ENCODE assay signal across 1 cellular context in the genomic region with DNA sequence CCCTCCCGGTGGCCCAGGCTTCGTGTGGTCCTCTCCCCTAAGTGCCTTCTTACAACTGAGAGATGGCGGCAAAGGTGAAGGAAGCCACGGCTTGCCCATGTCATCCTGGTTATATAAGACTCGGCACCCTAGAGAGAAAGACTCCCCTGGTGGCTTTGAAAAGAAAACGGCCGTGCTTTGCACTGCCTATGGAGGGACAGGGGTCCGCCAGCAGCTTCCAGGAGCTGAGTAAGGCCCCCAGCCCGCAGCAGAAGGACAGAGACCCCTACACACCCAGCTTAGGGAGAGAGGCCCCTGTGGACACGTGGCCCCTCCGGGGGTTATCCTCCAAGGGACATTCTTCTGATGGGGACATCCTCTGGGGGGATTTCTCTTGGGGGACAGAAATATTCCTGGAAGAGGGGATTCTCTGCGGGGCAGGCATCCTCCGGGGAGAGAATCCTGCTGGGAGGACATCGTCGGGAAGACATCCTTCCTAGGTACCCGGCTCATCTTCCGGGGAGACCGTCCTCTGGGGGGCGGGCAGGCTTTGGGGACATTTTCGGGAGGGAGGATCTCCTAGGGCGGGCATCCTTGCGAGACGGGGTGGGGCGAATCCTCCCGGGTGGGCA.
TF ChIP-seq lines count a peak whose summit lies in the region.

No MANE protein-coding gene starts in this region.

TF ChIP-seq in HepG2, 621 proteins besides CTCF, POLR2A, EP300 and RAD21 (continued from another document and continues in another):
- TF ChIP-seq, protein P1, sequence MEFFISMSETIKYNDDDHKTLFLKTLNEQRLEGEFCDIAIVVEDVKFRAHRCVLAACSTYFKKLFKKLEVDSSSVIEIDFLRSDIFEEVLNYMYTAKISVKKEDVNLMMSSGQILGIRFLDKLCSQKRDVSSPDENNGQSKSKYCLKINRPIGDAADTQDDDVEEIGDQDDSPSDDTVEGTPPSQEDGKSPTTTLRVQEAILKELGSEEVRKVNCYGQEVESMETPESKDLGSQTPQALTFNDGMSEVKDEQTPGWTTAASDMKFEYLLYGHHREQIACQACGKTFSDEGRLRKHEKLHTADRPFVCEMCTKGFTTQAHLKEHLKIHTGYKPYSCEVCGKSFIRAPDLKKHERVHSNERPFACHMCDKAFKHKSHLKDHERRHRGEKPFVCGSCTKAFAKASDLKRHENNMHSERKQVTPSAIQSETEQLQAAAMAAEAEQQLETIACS (CRISPR knock-in tag; IDR thresholded peaks at IDR 0.05) = no peak
- TF ChIP-seq, protein P2, sequence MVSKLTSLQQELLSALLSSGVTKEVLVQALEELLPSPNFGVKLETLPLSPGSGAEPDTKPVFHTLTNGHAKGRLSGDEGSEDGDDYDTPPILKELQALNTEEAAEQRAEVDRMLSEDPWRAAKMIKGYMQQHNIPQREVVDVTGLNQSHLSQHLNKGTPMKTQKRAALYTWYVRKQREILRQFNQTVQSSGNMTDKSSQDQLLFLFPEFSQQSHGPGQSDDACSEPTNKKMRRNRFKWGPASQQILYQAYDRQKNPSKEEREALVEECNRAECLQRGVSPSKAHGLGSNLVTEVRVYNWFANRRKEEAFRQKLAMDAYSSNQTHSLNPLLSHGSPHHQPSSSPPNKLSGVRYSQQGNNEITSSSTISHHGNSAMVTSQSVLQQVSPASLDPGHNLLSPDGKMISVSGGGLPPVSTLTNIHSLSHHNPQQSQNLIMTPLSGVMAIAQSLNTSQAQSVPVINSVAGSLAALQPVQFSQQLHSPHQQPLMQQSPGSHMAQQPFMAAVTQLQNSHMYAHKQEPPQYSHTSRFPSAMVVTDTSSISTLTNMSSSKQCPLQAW (CRISPR knock-in tag; IDR thresholded peaks at IDR 0.05) = peak; percentile 55; the same call in 1 of the 2 replicates
- TF ChIP-seq HES4 (CRISPR knock-in tag; IDR thresholded peaks at IDR 0.05; ENCODE audit: borderline replicate concordance) (no peak), CREM (IDR thresholded peaks at IDR 0.05) (no peak), CREM (CRISPR knock-in tag; IDR thresholded peaks at IDR 0.05) (no peak), ZNF180 (CRISPR knock-in tag; IDR thresholded peaks at IDR 0.05; ENCODE audit: borderline replicate concordance, low read depth) (no peak), ZNF598 (CRISPR knock-in tag; IDR thresholded peaks at IDR 0.05; ENCODE audit: borderline replicate concordance) (peak; percentile 69; the same call in 1 of the 2 replicates), ZKSCAN5 (CRISPR knock-in tag; IDR thresholded peaks at IDR 0.05) (no peak), RARG (CRISPR knock-in tag; IDR thresholded peaks at IDR 0.05; ENCODE audit: low read depth) (no peak), ZSCAN25 (CRISPR knock-in tag; IDR thresholded peaks at IDR 0.05) (peak; percentile 51; the same call in 1 of the 2 replicates), U2AF2 (IDR thresholded peaks at IDR 0.05; ENCODE audit: low read depth, low read length) (no peak), CHCHD3 (CRISPR knock-in tag; IDR thresholded peaks at IDR 0.05) (no peak), ZNF260 (CRISPR knock-in tag; IDR thresholded peaks at IDR 0.05; ENCODE audit: borderline replicate concordance, low read depth) (no peak), SP5 (CRISPR knock-in tag; IDR thresholded peaks at IDR 0.05; ENCODE audit: borderline replicate concordance, low read depth) (no peak), TAF15 (IDR thresholded peaks at IDR 0.05; ENCODE audit: low read depth, low read length, poor library complexity, severe bottlenecking) (no peak), ZNF614 (CRISPR knock-in tag; IDR thresholded peaks at IDR 0.05; ENCODE audit: borderline replicate concordance) (no peak), TRIM24 (CRISPR knock-in tag; IDR thresholded peaks at IDR 0.05) (no peak), ZNF569 (CRISPR knock-in tag; IDR thresholded peaks at IDR 0.05; ENCODE audit: borderline replicate concordance) (no peak), KMT2B (CRISPR knock-in tag; IDR thresholded peaks at IDR 0.05) (no peak; the same call in 1 of the 2 replicates), ZBTB3 (CRISPR knock-in tag; IDR thresholded peaks at IDR 0.05; ENCODE audit: borderline replicate concordance, low read depth) (no peak), FOSL1 (CRISPR knock-in tag; IDR thresholded peaks at IDR 0.05; ENCODE audit: borderline replicate concordance) (no peak), NFKBIZ (CRISPR knock-in tag; IDR thresholded peaks at IDR 0.05) (no peak), KDM1A (CRISPR knock-in tag; IDR thresholded peaks at IDR 0.05) (no peak), KLF13 (CRISPR knock-in tag; IDR thresholded peaks at IDR 0.05) (no peak), HMG20A (CRISPR knock-in tag; IDR thresholded peaks at IDR 0.05; ENCODE audit: borderline replicate concordance) (no peak), MAF1 (CRISPR knock-in tag; IDR thresholded peaks at IDR 0.05; ENCODE audit: borderline replicate concordance) (no peak), JUND (CRISPR knock-in tag; IDR thresholded peaks at IDR 0.05) (no peak), PHF20 (CRISPR knock-in tag; IDR thresholded peaks at IDR 0.05) (no peak), PAF1 (CRISPR knock-in tag; IDR thresholded peaks at IDR 0.05) (no peak), FOXM1 (CRISPR knock-in tag; IDR thresholded peaks at IDR 0.05) (no peak), NFYB (CRISPR knock-in tag; IDR thresholded peaks at IDR 0.05) (0 out of 2 replicates have a peak, but pooled peaks have one; percentile 5), HNF4G (IDR thresholded peaks at IDR 0.05; ENCODE audit: borderline replicate concordance, low read depth, low read length) (no peak), HNF4G (CRISPR knock-in tag; IDR thresholded peaks at IDR 0.05; ENCODE audit: borderline replicate concordance, low read depth) (no peak), ZNF761 (CRISPR knock-in tag; conservative IDR thresholded peaks at IDR 0.05) (no peak), ARNTL (CRISPR knock-in tag; IDR thresholded peaks at IDR 0.05) (no peak), ZNF615 (CRISPR knock-in tag; IDR thresholded peaks at IDR 0.05; ENCODE audit: borderline replicate concordance) (no peak), ATF7-NPFF (CRISPR knock-in tag; IDR thresholded peaks at IDR 0.05; ENCODE audit: low read depth) (no peak), ZNF891 (CRISPR knock-in tag; IDR thresholded peaks at IDR 0.05) (no peak), ZNF34 (CRISPR knock-in tag; IDR thresholded peaks at IDR 0.05; ENCODE audit: borderline replicate concordance) (no peak), ZNF747 (CRISPR knock-in tag; IDR thresholded peaks at IDR 0.05; ENCODE audit: borderline replicate concordance) (no peak; the same call in 1 of the 2 replicates)
- TF ChIP-seq, protein P3, sequence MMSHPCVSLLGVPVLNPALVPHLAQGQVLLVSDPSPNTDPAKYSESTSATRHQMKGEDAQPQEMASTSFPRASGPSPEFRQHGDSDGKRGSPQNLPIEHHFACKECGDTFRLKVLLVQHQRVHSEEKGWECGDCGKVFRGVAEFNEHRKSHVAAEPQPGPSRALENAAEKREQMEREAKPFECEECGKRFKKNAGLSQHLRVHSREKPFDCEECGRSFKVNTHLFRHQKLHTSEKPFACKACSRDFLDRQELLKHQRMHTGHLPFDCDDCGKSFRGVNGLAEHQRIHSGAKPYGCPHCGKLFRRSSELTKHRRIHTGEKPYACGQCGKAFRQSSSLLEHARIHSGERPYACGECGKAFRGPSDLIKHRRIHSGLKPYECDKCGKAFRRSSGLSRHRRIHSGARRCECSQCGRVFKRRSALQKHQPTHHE (CRISPR knock-in tag; IDR thresholded peaks at IDR 0.05; ENCODE audit: borderline replicate concordance) = no peak
- TF ChIP-seq, protein P4, sequence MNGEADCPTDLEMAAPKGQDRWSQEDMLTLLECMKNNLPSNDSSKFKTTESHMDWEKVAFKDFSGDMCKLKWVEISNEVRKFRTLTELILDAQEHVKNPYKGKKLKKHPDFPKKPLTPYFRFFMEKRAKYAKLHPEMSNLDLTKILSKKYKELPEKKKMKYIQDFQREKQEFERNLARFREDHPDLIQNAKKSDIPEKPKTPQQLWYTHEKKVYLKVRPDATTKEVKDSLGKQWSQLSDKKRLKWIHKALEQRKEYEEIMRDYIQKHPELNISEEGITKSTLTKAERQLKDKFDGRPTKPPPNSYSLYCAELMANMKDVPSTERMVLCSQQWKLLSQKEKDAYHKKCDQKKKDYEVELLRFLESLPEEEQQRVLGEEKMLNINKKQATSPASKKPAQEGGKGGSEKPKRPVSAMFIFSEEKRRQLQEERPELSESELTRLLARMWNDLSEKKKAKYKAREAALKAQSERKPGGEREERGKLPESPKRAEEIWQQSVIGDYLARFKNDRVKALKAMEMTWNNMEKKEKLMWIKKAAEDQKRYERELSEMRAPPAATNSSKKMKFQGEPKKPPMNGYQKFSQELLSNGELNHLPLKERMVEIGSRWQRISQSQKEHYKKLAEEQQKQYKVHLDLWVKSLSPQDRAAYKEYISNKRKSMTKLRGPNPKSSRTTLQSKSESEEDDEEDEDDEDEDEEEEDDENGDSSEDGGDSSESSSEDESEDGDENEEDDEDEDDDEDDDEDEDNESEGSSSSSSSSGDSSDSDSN (CRISPR knock-in tag; IDR thresholded peaks at IDR 0.05) = peak; percentile 1; the same call in 1 of the 2 replicates
- TF ChIP-seq, protein P5, sequence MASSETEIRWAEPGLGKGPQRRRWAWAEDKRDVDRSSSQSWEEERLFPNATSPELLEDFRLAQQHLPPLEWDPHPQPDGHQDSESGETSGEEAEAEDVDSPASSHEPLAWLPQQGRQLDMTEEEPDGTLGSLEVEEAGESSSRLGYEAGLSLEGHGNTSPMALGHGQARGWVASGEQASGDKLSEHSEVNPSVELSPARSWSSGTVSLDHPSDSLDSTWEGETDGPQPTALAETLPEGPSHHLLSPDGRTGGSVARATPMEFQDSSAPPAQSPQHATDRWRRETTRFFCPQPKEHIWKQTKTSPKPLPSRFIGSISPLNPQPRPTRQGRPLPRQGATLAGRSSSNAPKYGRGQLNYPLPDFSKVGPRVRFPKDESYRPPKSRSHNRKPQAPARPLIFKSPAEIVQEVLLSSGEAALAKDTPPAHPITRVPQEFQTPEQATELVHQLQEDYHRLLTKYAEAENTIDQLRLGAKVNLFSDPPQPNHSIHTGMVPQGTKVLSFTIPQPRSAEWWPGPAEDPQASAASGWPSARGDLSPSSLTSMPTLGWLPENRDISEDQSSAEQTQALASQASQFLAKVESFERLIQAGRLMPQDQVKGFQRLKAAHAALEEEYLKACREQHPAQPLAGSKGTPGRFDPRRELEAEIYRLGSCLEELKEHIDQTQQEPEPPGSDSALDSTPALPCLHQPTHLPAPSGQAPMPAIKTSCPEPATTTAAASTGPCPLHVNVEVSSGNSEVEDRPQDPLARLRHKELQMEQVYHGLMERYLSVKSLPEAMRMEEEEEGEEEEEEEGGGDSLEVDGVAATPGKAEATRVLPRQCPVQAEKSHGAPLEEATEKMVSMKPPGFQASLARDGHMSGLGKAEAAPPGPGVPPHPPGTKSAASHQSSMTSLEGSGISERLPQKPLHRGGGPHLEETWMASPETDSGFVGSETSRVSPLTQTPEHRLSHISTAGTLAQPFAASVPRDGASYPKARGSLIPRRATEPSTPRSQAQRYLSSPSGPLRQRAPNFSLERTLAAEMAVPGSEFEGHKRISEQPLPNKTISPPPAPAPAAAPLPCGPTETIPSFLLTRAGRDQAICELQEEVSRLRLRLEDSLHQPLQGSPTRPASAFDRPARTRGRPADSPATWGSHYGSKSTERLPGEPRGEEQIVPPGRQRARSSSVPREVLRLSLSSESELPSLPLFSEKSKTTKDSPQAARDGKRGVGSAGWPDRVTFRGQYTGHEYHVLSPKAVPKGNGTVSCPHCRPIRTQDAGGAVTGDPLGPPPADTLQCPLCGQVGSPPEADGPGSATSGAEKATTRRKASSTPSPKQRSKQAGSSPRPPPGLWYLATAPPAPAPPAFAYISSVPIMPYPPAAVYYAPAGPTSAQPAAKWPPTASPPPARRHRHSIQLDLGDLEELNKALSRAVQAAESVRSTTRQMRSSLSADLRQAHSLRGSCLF (CRISPR knock-in tag; IDR thresholded peaks at IDR 0.05; ENCODE audit: borderline replicate concordance) = no peak
- TF ChIP-seq, protein P6, sequence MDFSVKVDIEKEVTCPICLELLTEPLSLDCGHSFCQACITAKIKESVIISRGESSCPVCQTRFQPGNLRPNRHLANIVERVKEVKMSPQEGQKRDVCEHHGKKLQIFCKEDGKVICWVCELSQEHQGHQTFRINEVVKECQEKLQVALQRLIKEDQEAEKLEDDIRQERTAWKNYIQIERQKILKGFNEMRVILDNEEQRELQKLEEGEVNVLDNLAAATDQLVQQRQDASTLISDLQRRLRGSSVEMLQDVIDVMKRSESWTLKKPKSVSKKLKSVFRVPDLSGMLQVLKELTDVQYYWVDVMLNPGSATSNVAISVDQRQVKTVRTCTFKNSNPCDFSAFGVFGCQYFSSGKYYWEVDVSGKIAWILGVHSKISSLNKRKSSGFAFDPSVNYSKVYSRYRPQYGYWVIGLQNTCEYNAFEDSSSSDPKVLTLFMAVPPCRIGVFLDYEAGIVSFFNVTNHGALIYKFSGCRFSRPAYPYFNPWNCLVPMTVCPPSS (IDR thresholded peaks at IDR 0.05) = no peak
- TF ChIP-seq, protein P7, sequence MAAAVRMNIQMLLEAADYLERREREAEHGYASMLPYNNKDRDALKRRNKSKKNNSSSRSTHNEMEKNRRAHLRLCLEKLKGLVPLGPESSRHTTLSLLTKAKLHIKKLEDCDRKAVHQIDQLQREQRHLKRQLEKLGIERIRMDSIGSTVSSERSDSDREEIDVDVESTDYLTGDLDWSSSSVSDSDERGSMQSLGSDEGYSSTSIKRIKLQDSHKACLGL (CRISPR knock-in tag; IDR thresholded peaks at IDR 0.05) = no peak
- TF ChIP-seq, protein P8, sequence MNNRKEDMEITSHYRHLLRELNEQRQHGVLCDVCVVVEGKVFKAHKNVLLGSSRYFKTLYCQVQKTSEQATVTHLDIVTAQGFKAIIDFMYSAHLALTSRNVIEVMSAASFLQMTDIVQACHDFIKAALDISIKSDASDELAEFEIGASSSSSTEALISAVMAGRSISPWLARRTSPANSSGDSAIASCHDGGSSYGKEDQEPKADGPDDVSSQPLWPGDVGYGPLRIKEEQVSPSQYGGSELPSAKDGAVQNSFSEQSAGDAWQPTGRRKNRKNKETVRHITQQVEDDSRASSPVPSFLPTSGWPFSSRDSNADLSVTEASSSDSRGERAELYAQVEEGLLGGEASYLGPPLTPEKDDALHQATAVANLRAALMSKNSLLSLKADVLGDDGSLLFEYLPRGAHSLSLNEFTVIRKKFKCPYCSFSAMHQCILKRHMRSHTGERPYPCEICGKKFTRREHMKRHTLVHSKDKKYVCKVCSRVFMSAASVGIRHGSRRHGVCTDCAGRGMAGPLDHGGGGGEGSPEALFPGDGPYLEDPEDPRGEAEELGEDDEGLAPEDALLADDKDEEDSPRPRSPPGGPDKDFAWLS (CRISPR knock-in tag; IDR thresholded peaks at IDR 0.05; ENCODE audit: borderline replicate concordance) = no peak
- TF ChIP-seq, protein P9, sequence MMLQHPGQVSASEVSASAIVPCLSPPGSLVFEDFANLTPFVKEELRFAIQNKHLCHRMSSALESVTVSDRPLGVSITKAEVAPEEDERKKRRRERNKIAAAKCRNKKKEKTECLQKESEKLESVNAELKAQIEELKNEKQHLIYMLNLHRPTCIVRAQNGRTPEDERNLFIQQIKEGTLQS (CRISPR knock-in tag; IDR thresholded peaks at IDR 0.05) = no peak
- TF ChIP-seq, protein P10, sequence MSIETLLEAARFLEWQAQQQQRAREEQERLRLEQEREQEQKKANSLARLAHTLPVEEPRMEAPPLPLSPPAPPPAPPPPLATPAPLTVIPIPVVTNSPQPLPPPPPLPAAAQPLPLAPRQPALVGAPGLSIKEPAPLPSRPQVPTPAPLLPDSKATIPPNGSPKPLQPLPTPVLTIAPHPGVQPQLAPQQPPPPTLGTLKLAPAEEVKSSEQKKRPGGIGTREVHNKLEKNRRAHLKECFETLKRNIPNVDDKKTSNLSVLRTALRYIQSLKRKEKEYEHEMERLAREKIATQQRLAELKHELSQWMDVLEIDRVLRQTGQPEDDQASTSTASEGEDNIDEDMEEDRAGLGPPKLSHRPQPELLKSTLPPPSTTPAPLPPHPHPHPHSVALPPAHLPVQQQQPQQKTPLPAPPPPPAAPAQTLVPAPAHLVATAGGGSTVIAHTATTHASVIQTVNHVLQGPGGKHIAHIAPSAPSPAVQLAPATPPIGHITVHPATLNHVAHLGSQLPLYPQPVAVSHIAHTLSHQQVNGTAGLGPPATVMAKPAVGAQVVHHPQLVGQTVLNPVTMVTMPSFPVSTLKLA (IDR thresholded peaks at IDR 0.05) = no peak
